ENCODE assay signal across 24 cellular contexts in the genomic region with DNA sequence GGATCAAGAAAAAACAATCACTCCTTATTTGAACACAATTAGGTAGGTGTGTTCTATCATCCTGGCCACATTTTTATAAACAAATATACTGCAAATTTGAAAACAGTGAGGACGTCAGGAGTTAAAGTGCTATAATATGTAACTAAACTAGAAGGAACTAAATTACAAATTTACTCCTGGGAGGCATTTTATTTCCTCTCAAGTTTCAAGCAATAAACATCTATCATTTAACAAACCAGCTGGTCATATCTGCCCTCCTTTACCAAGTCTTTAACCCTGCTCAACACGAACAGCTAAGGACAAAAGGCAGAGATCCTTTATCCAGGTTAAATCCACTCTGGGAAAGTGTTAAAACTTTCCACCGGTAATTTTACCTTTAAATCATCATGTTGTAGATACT. TPM values are rescaled to one million over a fixed set of nuclear protein-coding genes. Genes with fewer than 3 reads are reported as not detected.
DNase-seq lines count a peak whose midpoint lies in the region; ATAC-seq and TF ChIP-seq lines count a peak whose summit lies in the region.
"Had no signal": no experiment of that assay in that cellular context is flagged by ENCODE, and none has a peak within 500 bp of the region (broad histone marks: within the 10 kb centered on the region; RNA-seq: fewer than 3 reads in every experiment).

No MANE protein-coding gene starts in this region.

- H2BK5ac ChIP-seq in neuronal stem cell (ENCODE audit: low read length), result no peak overlapping the region

- H3K4me1 ChIP-seq in ectodermal cell (ENCODE audit: control insufficient read depth, insufficient read depth, low read length) (peaks cover 20% of the 10 kb centered on the region), neuronal stem cell (ENCODE audit: control insufficient read depth in 2 of 2, insufficient read depth in 1 of 2, low read depth in 1 of 2, low read length in 2 of 2) (peaks cover 26 to 27% of the 10 kb centered on the region in 2 donors), transverse colon (peaks cover 0 to 21% (median 7%) of the 10 kb centered on the region in 4 donors)
- H3K4me1 ChIP-seq: left lung had no signal

- H3K27ac Mint-ChIP-seq in activated naive CD8-positive, alpha-beta T cell, result peak overlapping the region; percentile 3
- no peak overlapping the region for H3K27ac Mint-ChIP-seq in activated naive CD8-positive, alpha-beta T cell treated with anti-CD3 and anti-CD28 coated beads, Interleukin-2, amount 50 U/mL, for 24 hours
- H3K27ac Mint-ChIP-seq: activated CD8-positive, alpha-beta T cell treated with anti-CD3 and anti-CD28 coated beads, Interleukin-2, amount 10 ng/mL, durations not matched to agents 7 days and 5 days had no signal

- no peak for TF ChIP-seq EP300 in transverse colon (IDR thresholded peaks at IDR 0.05; ENCODE audit: low read depth)

- TF ChIP-seq CTCF in transverse colon (IDR thresholded peaks at IDR 0.05), result no peak

- in situ Hi-C loops in transverse colon (cut with MboI; ENCODE audit: low pct_ligation_motif_present in 1 of 4, low pct_unique_long_range_greater_than_20kb in 1 of 4, low sequenced_read_pairs in 3 of 4), result no loop called here

- no peak overlapping the region for H3K14ac ChIP-seq in neuronal stem cell (ENCODE audit: low read length)

- H2BK120ac ChIP-seq in neuronal stem cell (ENCODE audit: low read depth, low read length), result no peak overlapping the region

- H3K36me3 Mint-ChIP-seq in activated naive CD8-positive, alpha-beta T cell, result peaks cover 6% of the 10 kb centered on the region
- peaks cover 14% of the 10 kb centered on the region for H3K36me3 Mint-ChIP-seq in activated naive CD8-positive, alpha-beta T cell treated with anti-CD3 and anti-CD28 coated beads, Interleukin-2, amount 50 U/mL, for 24 hours (ENCODE audit: low read depth)

- no peaks in the 10 kb centered on the region for H3K9me3 ChIP-seq in ectodermal cell (ENCODE audit: control insufficient read depth, low read length)
- no peaks in the 10 kb centered on the region for H3K9me3 ChIP-seq in neuronal stem cell (replicated peaks in 1 of 2; ENCODE audit: control insufficient read depth in 2 of 2, insufficient read depth in 1 of 2, low read depth in 1 of 2, low read length in 2 of 2)
- no peaks in the 10 kb centered on the region for H3K9me3 ChIP-seq in transverse colon
- H3K9me3 ChIP-seq: HAP-1, left lung, SK-N-SH, tibial artery had no signal

- no peak overlapping the region for H3K4me3 ChIP-seq in ectodermal cell (ENCODE audit: insufficient read depth, low read depth, low read length)
- no peak overlapping the region for H3K4me3 ChIP-seq in neuronal stem cell (ENCODE audit: low read length in 2 of 2)
- H3K4me3 ChIP-seq in transverse colon, result no peak overlapping the region
- H3K4me3 ChIP-seq: HAP-1, left lung, tibial artery had no signal

- H2BK15ac ChIP-seq in neuronal stem cell (ENCODE audit: low read length), result no peak overlapping the region

- H3K18ac ChIP-seq in neuronal stem cell (ENCODE audit: low read length), result no peak overlapping the region

- ATAC-seq in activated naive CD8-positive, alpha-beta T cell treated with anti-CD3 and anti-CD28 coated beads, Interleukin-2, amount 50 U/mL, for 24 hours, result no peak
- ATAC-seq in HG02642 (IDR thresholded peaks at IDR 0.05; ENCODE audit: poor library complexity, unreplicated experiment) (no peak), HG02981 (IDR thresholded peaks at IDR 0.05; ENCODE audit: unreplicated experiment) (no peak)
- ATAC-seq: activated CD8-positive, alpha-beta T cell treated with anti-CD3 and anti-CD28 coated beads, Interleukin-2, amount 10 ng/mL, durations not matched to agents 7 days and 5 days had no signal

- H3K4me1 Mint-ChIP-seq in activated naive CD8-positive, alpha-beta T cell (ENCODE audit: low read depth), result peaks cover 1% of the 10 kb centered on the region
- H3K4me1 Mint-ChIP-seq in activated naive CD8-positive, alpha-beta T cell treated with anti-CD3 and anti-CD28 coated beads, Interleukin-2, amount 50 U/mL, for 24 hours, result peaks cover 8% of the 10 kb centered on the region

- H3K9me3 Mint-ChIP-seq in activated naive CD8-positive, alpha-beta T cell (ENCODE audit: low read depth), result no peaks in the 10 kb centered on the region
- H3K9me3 Mint-ChIP-seq in activated naive CD8-positive, alpha-beta T cell treated with anti-CD3 and anti-CD28 coated beads, Interleukin-2, amount 50 U/mL, for 24 hours, result no peaks in the 10 kb centered on the region

- no peak for DNase-seq in activated naive CD8-positive, alpha-beta T cell treated with anti-CD3 and anti-CD28 coated beads, Interleukin-2, amount 50 U/mL, for 24 hours
- DNase-seq in neuronal stem cell (ENCODE audit: low spot score) (no peak), transverse colon (no peak), C1 segment of cervical spinal cord (lab: John Stamatoyannopoulos, UW) (no peak)
- DNase-seq: 8988T; activated CD8-positive, alpha-beta T cell treated with anti-CD3 and anti-CD28 coated beads, Interleukin-2, amount 10 ng/mL, durations not matched to agents 7 days and 5 days; activated naive CD4-positive, alpha-beta T cell treated with Interleukin-2 at 50 U/mL for 16 hours; activated T-cell treated with anti-CD3 and anti-CD28 coated beads, Interleukin-2, amount 50 U/mL, for 1 hour; COR-L47; DND-41; IMR-90; left lung; NCI-H2107; NCI-H510A; NK-92 treated with Interleukin-12 subunit alpha and Interleukin-12 subunit beta, amount 100 ng/mL, for 24 hours; occipital lobe; SK-N-SH; stimulated activated naive CD4-positive, alpha-beta T cell; tibial artery had no signal

- 85 to 92% methylated on average over 1 to 2 of the region's 3 CpGs for WGBS in ectodermal cell, 2 experiments
- no CpG with 5 or more reads among the region's 3 CpGs for WGBS in neuronal stem cell (ENCODE audit: extremely low coverage in 2 of 2, insufficient read length in 2 of 2, insufficient replicate concordance in 1 of 2), 2 donors
- 36 to 48% methylated on average over 3 of the region's 3 CpGs for WGBS in transverse colon (ENCODE audit: low coverage in 1 of 2), 2 donors

- H3K79me1 ChIP-seq in neuronal stem cell (ENCODE audit: low read depth, low read length), result no peaks in the 10 kb centered on the region

- no peak for TF ChIP-seq POLR2A in transverse colon (IDR thresholded peaks at IDR 0.05)

- no peak overlapping the region for H3K4me3 Mint-ChIP-seq in activated naive CD8-positive, alpha-beta T cell
- no peak overlapping the region for H3K4me3 Mint-ChIP-seq in activated naive CD8-positive, alpha-beta T cell treated with anti-CD3 and anti-CD28 coated beads, Interleukin-2, amount 50 U/mL, for 24 hours
- H3K4me3 Mint-ChIP-seq: activated CD8-positive, alpha-beta T cell treated with anti-CD3 and anti-CD28 coated beads, Interleukin-2, amount 10 ng/mL, durations not matched to agents 7 days and 5 days had no signal

- H3K9ac ChIP-seq in neuronal stem cell (ENCODE audit: low read depth, low read length, poor library complexity), result no peak overlapping the region
- H3K9ac ChIP-seq: SK-N-SH had no signal

- no peak overlapping the region for H2AFZ ChIP-seq in neuronal stem cell (ENCODE audit: low read length)

- H3K4me2 ChIP-seq in neuronal stem cell (ENCODE audit: insufficient read depth, low read length, poor library complexity, severe bottlenecking), result no peak overlapping the region
- H3K4me2 ChIP-seq: SK-N-SH had no signal

- H4K8ac ChIP-seq in neuronal stem cell (ENCODE audit: low read depth, low read length), result no peak overlapping the region

- no peak overlapping the region for H3K4ac ChIP-seq in neuronal stem cell (ENCODE audit: low read length)

- H3K27me3 ChIP-seq in ectodermal cell (ENCODE audit: control insufficient read depth, insufficient read depth, low read length, poor library complexity, severe bottlenecking) (no peaks in the 10 kb centered on the region), neuronal stem cell (ENCODE audit: control insufficient read depth in 3 of 3, insufficient read depth in 3 of 3, low read depth in 1 of 3, low read length in 3 of 3) (no peaks in the 10 kb centered on the region), transverse colon (no peaks in the 10 kb centered on the region)
- H3K27me3 ChIP-seq: left lung, tibial artery had no signal

- peaks cover 6% of the 10 kb centered on the region for H3K36me3 ChIP-seq in ectodermal cell (ENCODE audit: control insufficient read depth, insufficient read depth, low read length)
- H3K36me3 ChIP-seq in neuronal stem cell (replicated peaks in 1 of 2; ENCODE audit: control insufficient read depth in 2 of 2, insufficient read depth in 2 of 2, low read length in 2 of 2), result peaks cover 1 to 34% of the 10 kb centered on the region in 2 donors
- peaks cover 0 to 8% (median 2%) of the 10 kb centered on the region in 4 donors for H3K36me3 ChIP-seq in transverse colon
- H3K36me3 ChIP-seq: HAP-1 had no signal

- H3K27me3 Mint-ChIP-seq in activated naive CD8-positive, alpha-beta T cell, result no peaks in the 10 kb centered on the region
- no peaks in the 10 kb centered on the region for H3K27me3 Mint-ChIP-seq in activated naive CD8-positive, alpha-beta T cell treated with anti-CD3 and anti-CD28 coated beads, Interleukin-2, amount 50 U/mL, for 24 hours

- no peak overlapping the region for H3K23ac ChIP-seq in neuronal stem cell (ENCODE audit: low read depth, low read length, poor library complexity)

- H4K91ac ChIP-seq in neuronal stem cell (ENCODE audit: low read depth, low read length, poor library complexity), result no peak overlapping the region

- intact Hi-C loops in transverse colon (cut with DNase I; ENCODE audit: low total_unique reads), result no loop called here

- peak overlapping the region; percentile 19 for H3K27ac ChIP-seq in ectodermal cell (ENCODE audit: insufficient read depth, low read depth, low read length, poor library complexity, severe bottlenecking)
- peak overlapping the region; percentile 76 for H3K27ac ChIP-seq in neuronal stem cell (replicated peaks; ENCODE audit: low read length)
- H3K27ac ChIP-seq in transverse colon, result peak overlapping the region; percentile 10 to 40 (median 26)
- H3K27ac ChIP-seq: left lung, tibial artery had no signal

- H2AK5ac ChIP-seq in neuronal stem cell (ENCODE audit: low read depth, low read length), result no peak overlapping the region

- H2BK12ac ChIP-seq in neuronal stem cell (ENCODE audit: low read length), result no peak overlapping the region

RNA-seq across cellular contexts. Expression of gene ANKRD10, which starts 26.5 kb away (rescaled TPM):
- polyA plus RNA-seq in ectodermal cell (2013, experiment 1 of 4), result 173 TPM
- polyA plus RNA-seq in ectodermal cell (2013, experiment 2 of 4), result 208 TPM
- 166 TPM for polyA plus RNA-seq in ectodermal cell (2013, experiment 3 of 4)
- polyA plus RNA-seq in ectodermal cell (2013, experiment 4 of 4), result 189 TPM
- polyA plus RNA-seq in neuronal stem cell (2013, experiment 1 of 2), result 91.9 TPM
- 92.3 TPM for polyA plus RNA-seq in neuronal stem cell (2013, experiment 2 of 2)
- 100 to 1,000 TPM; 124 to 286 (median 188) TPM for total RNA-seq in transverse colon

Comparison
In these comparisons a context has a peak if more than half of its experiments do, and no peak if none do; other contexts are left out.
1. H3K27ac ChIP-seq: peak in every context shown above with its lines; median percentile 76 in neuronal stem cell; 26 in transverse colon; 19 in ectodermal cell.